In the genomic region with DNA sequence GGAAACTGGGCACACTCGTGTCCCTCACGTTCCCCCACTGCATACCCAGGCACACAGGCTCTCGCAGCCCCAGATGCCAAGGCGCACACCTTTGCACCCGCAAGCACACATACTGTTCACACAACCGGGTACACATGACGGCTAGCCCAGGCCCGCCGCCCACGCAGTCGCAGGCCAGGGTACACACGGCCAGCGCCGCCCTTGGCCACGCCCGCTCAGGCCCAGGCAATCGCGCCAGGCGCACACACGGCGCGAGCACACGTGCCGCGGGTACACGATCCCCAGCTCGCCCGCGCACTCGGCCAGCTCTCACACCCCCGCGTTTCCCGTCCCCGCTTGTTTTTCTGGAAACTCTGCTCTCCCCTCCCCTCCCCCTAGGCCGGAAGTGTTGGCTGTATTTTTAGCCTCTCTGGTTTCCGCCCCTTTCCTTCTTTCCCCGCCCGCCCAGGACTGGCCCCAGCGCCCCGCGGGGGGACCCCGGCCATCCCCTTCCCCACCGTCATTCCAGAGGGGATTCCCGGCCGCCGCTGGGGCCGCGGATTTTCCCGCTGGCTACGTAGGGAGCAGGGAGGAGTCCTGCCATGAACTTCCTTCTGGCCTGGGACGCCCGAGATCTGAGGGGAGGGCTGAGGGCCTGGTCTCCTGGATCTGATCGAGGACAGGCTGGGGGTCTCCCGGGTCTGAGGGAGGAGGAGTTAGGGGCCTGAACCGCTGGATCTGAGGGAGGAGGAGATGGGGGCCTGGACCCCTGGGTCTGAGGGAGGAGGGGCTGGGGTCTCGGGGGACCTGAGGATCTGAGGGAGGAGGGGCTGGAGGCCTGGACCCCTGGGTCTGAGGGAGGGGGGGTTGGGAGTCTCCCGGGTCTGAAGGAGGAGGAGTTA, we compare ENCODE assay signal across 8 cellular contexts. TPM values are rescaled to one million over a fixed set of nuclear protein-coding genes. Genes with fewer than 3 reads are reported as not detected.
DNase-seq lines count a peak whose midpoint lies in the region; ATAC-seq and TF ChIP-seq lines count a peak whose summit lies in the region.

No MANE protein-coding gene starts in this region.

- no peaks in the 10 kb centered on the region for H3K27me3 Mint-ChIP-seq in activated CD4-positive, alpha-beta T cell treated with anti-CD3 and anti-CD28 coated beads for 36 hours

- H3K4me3 ChIP-seq in choroid plexus epithelial cell (ENCODE audit: low read depth, low read length), result peak overlapping the region; percentile 41

- peak overlapping the region; percentile 75 for H3K4me3 Mint-ChIP-seq in activated CD4-positive, alpha-beta T cell treated with anti-CD3 and anti-CD28 coated beads for 36 hours

- H3K36me3 Mint-ChIP-seq in activated CD4-positive, alpha-beta T cell treated with anti-CD3 and anti-CD28 coated beads for 36 hours (ENCODE audit: low read depth), result peaks cover 21% of the 10 kb centered on the region

- DNase-seq in DMS79 treated with DMSO at 0.1 percent for 48 hours (lab: John Stamatoyannopoulos, UW) (peak; percentile 59), HEK293T (ENCODE audit: extremely low spot score) (no peak), NCI-H226 (peak; percentile 77), choroid plexus epithelial cell (ENCODE audit: low read depth) (peak; percentile 94), kidney tubule cell (ENCODE audit: low spot score) (peak; percentile 83)
- DNase-seq in activated CD4-positive, alpha-beta T cell treated with anti-CD3 and anti-CD28 coated beads for 36 hours, result peak; percentile 93
- peak; percentile 94 for DNase-seq in stimulated activated CD4-positive, alpha-beta T cell treated with anti-CD3 and anti-CD28 coated beads, Interleukin-15, amount 100 ng/mL, for 24 hours

- TF ChIP-seq CTCF in choroid plexus epithelial cell (conservative IDR thresholded peaks at IDR 0.05; ENCODE audit: low read depth, low read length), result no peak

- ATAC-seq in activated CD4-positive, alpha-beta T cell treated with anti-CD3 and anti-CD28 coated beads for 36 hours, result peak; percentile 2
- ATAC-seq in HG03469 (IDR thresholded peaks at IDR 0.05; ENCODE audit: unreplicated experiment), result no peak

- H3K9me3 Mint-ChIP-seq in activated CD4-positive, alpha-beta T cell treated with anti-CD3 and anti-CD28 coated beads for 36 hours (ENCODE audit: low read depth), result no peaks in the 10 kb centered on the region

- POLR2A ChIA-PET in HEK293T (lab: Yijun Ruan, JAX), result interaction anchor here (0.6 to 10.0 kb wide), 3 partner anchors 9 to 33 kb away, joined by 3 to 54 read pairs (median 4); a partner anchor contains a TSS
- POLR2A ChIA-PET in activated CD4-positive, alpha-beta T cell treated with anti-CD3 and anti-CD28 coated beads for 36 hours (lab: Charles Lee), result interaction anchor here (0.6 to 2.3 kb wide), 7 partner anchors 9 to 60 kb away, joined by 3 to 34 read pairs (median 10); a partner anchor contains a TSS

- CTCF ChIA-PET in HEK293T (lab: Yijun Ruan, JAX), result no interaction called here
- CTCF ChIA-PET in activated CD4-positive, alpha-beta T cell treated with anti-CD3 and anti-CD28 coated beads for 36 hours (lab: Charles Lee), result interaction anchor here (0.9 to 2.5 kb wide), 4 partner anchors 9 to 33 kb away, joined by 3 to 29 read pairs (median 12); a partner anchor contains a TSS

- peaks cover 73% of the 10 kb centered on the region for H3K4me1 Mint-ChIP-seq in activated CD4-positive, alpha-beta T cell treated with anti-CD3 and anti-CD28 coated beads for 36 hours

- intact Hi-C loops in activated CD4-positive, alpha-beta T cell treated with anti-CD3 and anti-CD28 coated beads for 36 hours (cut with DNase I, micrococcal nuclease), result loop anchor here (1.0 to 10.0 kb wide), 8 partner anchors 10 to 1212 kb away; a partner anchor contains a TSS

- peak overlapping the region; percentile 100 for H3K27ac Mint-ChIP-seq in activated CD4-positive, alpha-beta T cell treated with anti-CD3 and anti-CD28 coated beads for 36 hours

TF ChIP-seq in HEK293T, 16 proteins besides CTCF, POLR2A, EP300 and RAD21:
- TF ChIP-seq, protein P1, sequence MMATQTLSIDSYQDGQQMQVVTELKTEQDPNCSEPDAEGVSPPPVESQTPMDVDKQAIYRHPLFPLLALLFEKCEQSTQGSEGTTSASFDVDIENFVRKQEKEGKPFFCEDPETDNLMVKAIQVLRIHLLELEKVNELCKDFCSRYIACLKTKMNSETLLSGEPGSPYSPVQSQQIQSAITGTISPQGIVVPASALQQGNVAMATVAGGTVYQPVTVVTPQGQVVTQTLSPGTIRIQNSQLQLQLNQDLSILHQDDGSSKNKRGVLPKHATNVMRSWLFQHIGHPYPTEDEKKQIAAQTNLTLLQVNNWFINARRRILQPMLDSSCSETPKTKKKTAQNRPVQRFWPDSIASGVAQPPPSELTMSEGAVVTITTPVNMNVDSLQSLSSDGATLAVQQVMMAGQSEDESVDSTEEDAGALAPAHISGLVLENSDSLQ (IDR thresholded peaks at IDR 0.05), result no peak
- TF ChIP-seq SP1 (IDR thresholded peaks at IDR 0.05) (no peak), HDGF (IDR thresholded peaks at IDR 0.05; ENCODE audit: borderline replicate concordance) (0 out of 2 replicates have a peak, but pooled peaks have one; percentile 40), CTBP1 (IDR thresholded peaks at IDR 0.05; ENCODE audit: borderline replicate concordance) (no peak), FOXA1 (IDR thresholded peaks at IDR 0.05) (no peak), ARNT (IDR thresholded peaks at IDR 0.05) (no peak), ELF4 (IDR thresholded peaks at IDR 0.05) (peak; percentile 36; the same call in 1 of the 2 replicates), LEF1 (IDR thresholded peaks at IDR 0.05; ENCODE audit: borderline replicate concordance) (no peak), FOXK2 (IDR thresholded peaks at IDR 0.05) (no peak), SUZ12 (IDR thresholded peaks at IDR 0.05) (no peak), L3MBTL2 (conservative IDR thresholded peaks at IDR 0.05) (peak; percentile 90), ZNF384 (IDR thresholded peaks at IDR 0.05) (no peak), TARDBP (IDR thresholded peaks at IDR 0.05) (no peak), NFRKB (IDR thresholded peaks at IDR 0.05) (no peak), BHLHE40 (IDR thresholded peaks at IDR 0.05; ENCODE audit: borderline replicate concordance) (no peak), FOXM1 (IDR thresholded peaks at IDR 0.05; ENCODE audit: borderline replicate concordance) (no peak)

RNA-seq across cellular contexts. Expression of a gene that starts 4.0 kb away (rescaled TPM):
- 10 to 100 TPM; 69.1 to 69.3 TPM for total RNA-seq in activated CD4-positive, alpha-beta T cell treated with anti-CD3 and anti-CD28 coated beads for 36 hours

RNA-seq across cellular contexts. Expression of a gene that starts 9.8 kb away (rescaled TPM):
- total RNA-seq in activated CD4-positive, alpha-beta T cell treated with anti-CD3 and anti-CD28 coated beads for 36 hours, result 10 to 100 TPM; 46.0 to 65.5 TPM

RNA-seq across cellular contexts. Expression of a gene that starts 11.5 kb away (rescaled TPM):
- 10 to 100 TPM; 24.0 to 34.6 TPM for total RNA-seq in activated CD4-positive, alpha-beta T cell treated with anti-CD3 and anti-CD28 coated beads for 36 hours

RNA-seq across cellular contexts. Expression of a gene that starts 11.8 kb away (rescaled TPM):
- 10 to 100 TPM; 40.4 to 54.2 TPM for total RNA-seq in activated CD4-positive, alpha-beta T cell treated with anti-CD3 and anti-CD28 coated beads for 36 hours

RNA-seq across cellular contexts. Expression of a gene that starts 33.1 kb away (rescaled TPM):
- 1,000 to 10,000 TPM; 3,146 to 3,331 TPM for total RNA-seq in activated CD4-positive, alpha-beta T cell treated with anti-CD3 and anti-CD28 coated beads for 36 hours
